8 cellular contexts compared by ENCODE assay signal in the genomic region with DNA sequence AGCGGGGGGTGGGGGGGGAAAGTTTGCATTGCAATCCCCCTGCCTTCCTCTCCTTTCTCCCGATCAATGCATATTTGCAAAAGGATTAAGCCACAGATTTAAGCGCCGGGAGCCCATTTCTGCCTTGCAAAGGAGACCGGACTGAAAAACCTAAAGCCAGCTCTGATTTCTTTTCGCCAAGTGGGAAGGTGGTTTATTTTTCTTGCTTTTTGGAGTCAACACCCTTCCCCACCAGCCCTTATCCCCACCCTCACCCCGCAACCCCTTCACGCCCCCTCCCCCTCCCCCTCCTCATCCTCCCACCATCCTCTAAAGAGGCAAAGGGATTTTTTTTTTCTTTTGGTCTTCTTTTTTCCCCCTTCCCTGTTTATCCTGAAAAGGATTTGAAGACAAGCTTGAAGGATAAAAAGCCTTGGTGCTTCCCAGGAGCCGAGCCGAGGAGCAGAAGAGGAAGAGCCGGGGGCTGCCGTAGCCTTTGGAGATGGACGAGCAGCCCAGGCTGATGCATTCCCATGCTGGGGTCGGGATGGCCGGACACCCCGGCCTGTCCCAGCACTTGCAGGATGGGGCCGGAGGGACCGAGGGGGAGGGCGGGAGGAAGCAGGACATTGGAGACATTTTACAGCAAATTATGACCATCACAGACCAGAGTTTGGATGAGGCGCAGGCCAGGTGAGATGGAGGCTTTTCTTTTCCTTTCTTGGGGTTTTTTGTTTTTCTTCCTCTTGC. TPM values are rescaled to one million over a fixed set of nuclear protein-coding genes. Genes with fewer than 3 reads are reported as not detected.
A peak's percentile ranks its signal among the peaks of the same experiment; 100 is the strongest.
DNase-seq lines count a peak whose midpoint lies in the region; ATAC-seq and TF ChIP-seq lines count a peak whose summit lies in the region.

No MANE protein-coding gene starts in this region.

- H3K36me3 Mint-ChIP-seq in naive thymus-derived CD8-positive, alpha-beta T cell: peaks cover 0 to 8% (median under 1%) of the 10 kb centered on the region in 3 donors

- H3K27me3 Mint-ChIP-seq in naive thymus-derived CD8-positive, alpha-beta T cell: peaks cover 3 to 38% (median 14%) of the 10 kb centered on the region in 5 donors

- H3K4me3 ChIP-seq in fibroblast of pulmonary artery (replicated peaks; ENCODE audit: low read depth, low read length): peak overlapping the region; percentile 85

- H3K4me3 Mint-ChIP-seq in naive thymus-derived CD8-positive, alpha-beta T cell: peak overlapping the region; percentile 76 to 93 (median 85)

- DNase-seq in AG20443 (ENCODE audit: low spot score) (peak; percentile 30), HCEC 1CT (peak; percentile 39), SW480 (ENCODE audit: low spot score) (peak; percentile 23), fibroblast of pulmonary artery (ENCODE audit: low read depth) (peak; percentile 39)
- DNase-seq in naive thymus-derived CD8-positive, alpha-beta T cell: no peak

- no peak for ATAC-seq in naive thymus-derived CD8-positive, alpha-beta T cell
- ATAC-seq in HG03159 (IDR thresholded peaks at IDR 0.05; ENCODE audit: unreplicated experiment): no peak
- ATAC-seq in HG03025 (IDR thresholded peaks at IDR 0.05; ENCODE audit: low FRiP score, unreplicated experiment): no peak
- no peak for ATAC-seq in HG03108 (IDR thresholded peaks at IDR 0.05; ENCODE audit: unreplicated experiment)

- no peak for TF ChIP-seq CTCF in fibroblast of pulmonary artery (IDR thresholded peaks at IDR 0.05; ENCODE audit: low read length, missing control alignments)

- POLR2A ChIA-PET in naive thymus-derived CD8-positive, alpha-beta T cell (lab: Charles Lee): no interaction called here

- H3K27ac Mint-ChIP-seq in naive thymus-derived CD8-positive, alpha-beta T cell: peak overlapping the region in 4 of 10 donors; percentile 36 to 48 (median 43)

- peaks cover 0 to 5% (median 1%) of the 10 kb centered on the region in 9 donors for H3K9me3 Mint-ChIP-seq in naive thymus-derived CD8-positive, alpha-beta T cell

- H3K4me1 Mint-ChIP-seq in naive thymus-derived CD8-positive, alpha-beta T cell: peaks cover 0 to 27% (median 17%) of the 10 kb centered on the region in 4 donors

RNA-seq across cellular contexts. Expression of gene PBX1, which starts 0.5 kb away (rescaled TPM):
- total RNA-seq in naive thymus-derived CD8-positive, alpha-beta T cell: 1 to 10 TPM; 1.4 to 1.8 TPM
- under 1 TPM in 1 of 3 donors, not detected in 2; 0.08 TPM for polyA plus RNA-seq in naive thymus-derived CD8-positive, alpha-beta T cell

Comparison
In these comparisons a context has a peak if more than half of its experiments do, and no peak if none do; other contexts are left out.
1. DNase-seq: peak in AG20443 (single experiment), HCEC 1CT (single experiment), SW480 (single experiment) and fibroblast of pulmonary artery (single experiment); none in naive thymus-derived CD8-positive, alpha-beta T cell (0 of 10).